Comparison of ENCODE assay signal across 4 cellular contexts in genomic region chr2:750628-751027, GRCh38.
"Had no signal": no experiment of that assay in that cellular context is flagged by ENCODE, and none has a peak within 500 bp of the region (broad histone marks: within the 10 kb centered on the region; RNA-seq: fewer than 3 reads in every experiment).

No MANE protein-coding gene starts in this region.

- H3K27ac ChIP-seq: HL-60 had no signal

- H3K4me3 ChIP-seq: K562 had no signal

- DNase-seq: IMR-90, KBM-7 had no signal
